Comparison of ENCODE assay signal across 24 cellular contexts in the genomic region with DNA sequence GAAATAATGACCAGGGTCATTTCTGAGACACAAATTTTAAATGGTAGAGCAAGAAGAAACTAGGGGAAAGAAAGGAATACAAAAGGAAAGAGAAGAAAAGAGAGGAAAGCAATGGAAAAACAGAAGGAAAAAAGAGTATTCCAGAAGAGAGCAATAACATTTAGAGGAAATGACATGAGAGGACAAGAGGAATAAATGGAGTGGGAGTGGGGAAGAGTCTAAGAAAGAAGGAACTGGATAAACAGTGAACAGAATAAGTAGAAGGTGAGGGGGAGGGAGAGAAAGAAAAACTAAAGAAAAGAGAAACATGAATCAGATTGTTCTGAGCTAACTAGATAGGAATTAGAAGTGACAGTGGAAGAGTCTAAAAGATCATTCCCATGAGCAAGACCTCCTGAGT. TPM values are rescaled to one million over a fixed set of nuclear protein-coding genes. Genes with fewer than 3 reads are reported as not detected.
DNase-seq lines count a peak whose midpoint lies in the region; ATAC-seq and TF ChIP-seq lines count a peak whose summit lies in the region.
"Had no signal": no experiment of that assay in that cellular context is flagged by ENCODE, and none has a peak within 500 bp of the region (broad histone marks: within the 10 kb centered on the region; RNA-seq: fewer than 3 reads in every experiment).

No MANE protein-coding gene starts in this region.

- no peaks in the 10 kb centered on the region for H4K20me1 ChIP-seq in mammary epithelial cell (ENCODE audit: insufficient read depth, low read length)
- no peaks in the 10 kb centered on the region for H4K20me1 ChIP-seq in OCI-LY7 (ENCODE audit: insufficient read depth, low read length)

- H3K9ac ChIP-seq in mammary epithelial cell (ENCODE audit: insufficient read depth, low read length) = no peak overlapping the region

- intact Hi-C loops in MCF 10A (cut with micrococcal nuclease) = no loop called here
- intact Hi-C loops in mammary epithelial cell (cut with micrococcal nuclease) = no loop called here
- intact Hi-C loops in OCI-LY7 (cut with micrococcal nuclease; ENCODE audit: unreplicated experiment) = no loop called here

- TF ChIP-seq CTCF in MCF 10A (IDR thresholded peaks at IDR 0.05; ENCODE audit: unreplicated experiment) = no peak
- TF ChIP-seq CTCF in mammary epithelial cell (conservative IDR thresholded peaks at IDR 0.05 in 1 of 2, IDR thresholded peaks at IDR 0.05 in 1 of 2; ENCODE audit: extremely low read depth in 1 of 2, insufficient read depth in 1 of 2, low read depth in 1 of 2, low read length in 2 of 2) = no peak
- no peak for TF ChIP-seq CTCF in OCI-LY7 (conservative IDR thresholded peaks at IDR 0.05; ENCODE audit: low read length)

- in situ Hi-C loops in mammary epithelial cell (cut with MboI; ENCODE audit: low sequenced_read_pairs in 2 of 2) = no loop called here

- no peaks in the 10 kb centered on the region for H3K36me3 ChIP-seq in mammary epithelial cell (ENCODE audit: insufficient read depth, low read length)
- no peaks in the 10 kb centered on the region for H3K36me3 ChIP-seq in OCI-LY7 (ENCODE audit: insufficient read depth, low read length)
- H3K36me3 ChIP-seq: BE2C, gastrocnemius medialis, SJCRH30 had no signal

- no peak for DNase-seq in MCF 10A (ENCODE audit: unreplicated experiment)
- no peak for DNase-seq in mammary epithelial cell
- no peak for DNase-seq in OCI-LY7 (ENCODE audit: low spot score)
- peak; percentile 30 for DNase-seq in hepatic stellate cell (ENCODE audit: low spot score)
- DNase-seq in islet precursor cell = no peak
- DNase-seq: activated CD4-positive, alpha-beta T cell treated with anti-CD3 and anti-CD28 coated beads for 4 hours; activated naive CD4-positive, alpha-beta T cell treated with anti-CD3 and anti-CD28 coated beads, Interleukin-2, amount 10 ng/mL, durations not matched to agents 7 days and 5 days; activated T-cell treated with anti-CD3 and anti-CD28 coated beads, Interleukin-2, amount 50 U/mL, for 72 hours; BE2C; COR-L47; DMS79; gastrocnemius medialis; NCI-H2029 treated with DMSO at 0.1 percent for 48 hours; NCI-H774; posterior cingulate gyrus; SJCRH30 had no signal

- POLR2A ChIA-PET in MCF 10A (lab: Yijun Ruan, JAX) (no interaction called here), OCI-LY7 (lab: Charles Lee) (interaction anchor here (0.7 to 12.4 kb wide), 13 partner anchors 9 to 180 kb away, joined by 4 to 228 read pairs (median 15); a partner anchor contains a TSS)

- H3K4me2 ChIP-seq in mammary epithelial cell (ENCODE audit: insufficient read depth, low read depth, low read length) (no peak overlapping the region), OCI-LY7 (ENCODE audit: low read length) (peak overlapping the region; percentile 85)
- H3K4me2 ChIP-seq: A549 had no signal

- no peaks in the 10 kb centered on the region for H3K9me3 Mint-ChIP-seq in MCF 10A (ENCODE audit: unreplicated experiment)
- H3K9me3 Mint-ChIP-seq: activated naive CD4-positive, alpha-beta T cell treated with anti-CD3 and anti-CD28 coated beads, Interleukin-2, amount 10 ng/mL, durations not matched to agents 7 days and 5 days; activated T-cell treated with anti-CD3 and anti-CD28 coated beads, Interleukin-2, amount 50 U/mL, for 72 hours; H9; nephron progenitor cell had no signal

- H2AFZ ChIP-seq in mammary epithelial cell (ENCODE audit: low read depth, low read length) = no peak overlapping the region
- peak overlapping the region; percentile 12; the same call in 1 of the 2 replicates for H2AFZ ChIP-seq in OCI-LY7 (ENCODE audit: low read length)

- BruUV-seq in MCF 10A (replicated peaks; lab: Mats Ljungman, UMichigan) (no TSS peak), mammary epithelial cell (replicated peaks; lab: Mats Ljungman, UMichigan) (no TSS peak), OCI-LY7 (replicated peaks; lab: Mats Ljungman, UMichigan) (no TSS peak)

- ATAC-seq in SK-N-SH treated with all-trans-retinoic acid at 6 μM for 48 hours = no peak
- no peak for ATAC-seq in GM18519 (IDR thresholded peaks at IDR 0.05; ENCODE audit: low FRiP score, unreplicated experiment)
- no peak for ATAC-seq in GM21367 (IDR thresholded peaks at IDR 0.05; ENCODE audit: unreplicated experiment)
- ATAC-seq: activated T-cell treated with anti-CD3 and anti-CD28 coated beads, Interleukin-2, amount 50 U/mL, for 72 hours; gastrocnemius medialis; GM12878; Panc1 had no signal

- peaks cover 7% of the 10 kb centered on the region for H3K4me1 Mint-ChIP-seq in MCF 10A (ENCODE audit: insufficient read depth, unreplicated experiment)
- H3K4me1 Mint-ChIP-seq: activated naive CD4-positive, alpha-beta T cell treated with anti-CD3 and anti-CD28 coated beads, Interleukin-2, amount 10 ng/mL, durations not matched to agents 7 days and 5 days had no signal

- CTCF ChIA-PET in MCF 10A (lab: Yijun Ruan, JAX) (interaction anchor here (1.6 kb wide), 1 partner anchor 54 kb away, joined by 4 read pairs; no protein-coding TSS in a partner anchor), mammary epithelial cell (lab: Charles Lee; ENCODE audit: low non-redundant PET) (no interaction called here), OCI-LY7 (lab: Charles Lee; ENCODE audit: unreplicated experiment) (interaction anchor here (0.6 to 3.7 kb wide), 7 partner anchors 10 to 29 kb away, joined by 3 to 21 read pairs (median 5); no protein-coding TSS in a partner anchor)

- no peaks in the 10 kb centered on the region for H3K27me3 Mint-ChIP-seq in MCF 10A (ENCODE audit: insufficient read depth, unreplicated experiment)
- H3K27me3 Mint-ChIP-seq: activated naive CD4-positive, alpha-beta T cell treated with anti-CD3 and anti-CD28 coated beads, Interleukin-2, amount 10 ng/mL, durations not matched to agents 7 days and 5 days had no signal

- no peaks in the 10 kb centered on the region for H3K4me1 ChIP-seq in mammary epithelial cell (ENCODE audit: insufficient read depth, low read length)
- H3K4me1 ChIP-seq in OCI-LY7 (ENCODE audit: insufficient read depth, low read length, poor library complexity, severe bottlenecking) = peaks cover 87% of the 10 kb centered on the region
- H3K4me1 ChIP-seq: A549, BE2C, SJCRH30 had no signal

- H3K36me3 Mint-ChIP-seq in MCF 10A (ENCODE audit: insufficient read depth, unreplicated experiment) = no peaks in the 10 kb centered on the region
- H3K36me3 Mint-ChIP-seq: activated naive CD4-positive, alpha-beta T cell treated with anti-CD3 and anti-CD28 coated beads, Interleukin-2, amount 10 ng/mL, durations not matched to agents 7 days and 5 days had no signal

- H3K27ac Mint-ChIP-seq in MCF 10A (ENCODE audit: low read depth, unreplicated experiment) = peak overlapping the region; percentile 18
- H3K27ac Mint-ChIP-seq: activated naive CD4-positive, alpha-beta T cell treated with anti-CD3 and anti-CD28 coated beads, Interleukin-2, amount 10 ng/mL, durations not matched to agents 7 days and 5 days; activated T-cell treated with anti-CD3 and anti-CD28 coated beads, Interleukin-2, amount 50 U/mL, for 72 hours; nephron progenitor cell had no signal

- dilution Hi-C loops in mammary epithelial cell (cut with HindIII; ENCODE audit: low sequenced_read_pairs) = no loop called here

- H3K27ac ChIP-seq in mammary epithelial cell (ENCODE audit: insufficient read depth, low read depth, low read length) = no peak overlapping the region
- peak overlapping the region; percentile 98 for H3K27ac ChIP-seq in OCI-LY7 (ENCODE audit: low read depth, low read length, poor library complexity, severe bottlenecking)
- H3K27ac ChIP-seq: A549, gastrocnemius medialis, SJCRH30 had no signal

- peaks cover 11% of the 10 kb centered on the region for H3K79me2 ChIP-seq in mammary epithelial cell (ENCODE audit: insufficient read depth, low read length)
- peaks cover 12% of the 10 kb centered on the region; the same call in 1 of the 2 replicates for H3K79me2 ChIP-seq in OCI-LY7 (ENCODE audit: insufficient read depth, low read depth, low read length)

- no peaks in the 10 kb centered on the region for H3K27me3 ChIP-seq in mammary epithelial cell (ENCODE audit: insufficient read depth, low read length)
- H3K27me3 ChIP-seq: BE2C, gastrocnemius medialis, SJCRH30 had no signal

- no peak overlapping the region for H3K4me3 ChIP-seq in mammary epithelial cell (replicated peaks in 1 of 3; ENCODE audit: insufficient read depth in 1 of 3, low read depth in 2 of 3, low read length in 3 of 3)
- peak overlapping the region; percentile 60 for H3K4me3 ChIP-seq in OCI-LY7 (ENCODE audit: low read depth, low read length, poor library complexity, severe bottlenecking)
- H3K4me3 ChIP-seq: A549, gastrocnemius medialis, GM12878, SJCRH30 had no signal

- no peaks in the 10 kb centered on the region for H3K9me2 ChIP-seq in OCI-LY7 (ENCODE audit: insufficient read depth, low read length)

- H3K9me3 ChIP-seq in mammary epithelial cell (replicated peaks; ENCODE audit: insufficient read depth, low read length) (no peaks in the 10 kb centered on the region), OCI-LY7 (ENCODE audit: low read length) (no peaks in the 10 kb centered on the region)
- H3K9me3 ChIP-seq: A549, BE2C, gastrocnemius medialis, SJCRH30 had no signal

- H3K4me3 Mint-ChIP-seq in MCF 10A (ENCODE audit: unreplicated experiment) = no peak overlapping the region
- H3K4me3 Mint-ChIP-seq: activated naive CD4-positive, alpha-beta T cell treated with anti-CD3 and anti-CD28 coated beads, Interleukin-2, amount 10 ng/mL, durations not matched to agents 7 days and 5 days; activated T-cell treated with anti-CD3 and anti-CD28 coated beads, Interleukin-2, amount 50 U/mL, for 72 hours; H9; nephron progenitor cell had no signal

TF ChIP-seq in SK-N-SH treated with all-trans-retinoic acid at 6 μM for 48 hours, 23 proteins besides CTCF, POLR2A, EP300 and RAD21 (continues in another document):
- TF ChIP-seq ZFP3 (CRISPR knock-in tag; IDR thresholded peaks at IDR 0.05) (no peak), GLIS3 (CRISPR knock-in tag; IDR thresholded peaks at IDR 0.05) (no peak), ARNTL (CRISPR knock-in tag; IDR thresholded peaks at IDR 0.05; ENCODE audit: borderline replicate concordance, low read depth) (no peak)
- TF ChIP-seq, protein P1, sequence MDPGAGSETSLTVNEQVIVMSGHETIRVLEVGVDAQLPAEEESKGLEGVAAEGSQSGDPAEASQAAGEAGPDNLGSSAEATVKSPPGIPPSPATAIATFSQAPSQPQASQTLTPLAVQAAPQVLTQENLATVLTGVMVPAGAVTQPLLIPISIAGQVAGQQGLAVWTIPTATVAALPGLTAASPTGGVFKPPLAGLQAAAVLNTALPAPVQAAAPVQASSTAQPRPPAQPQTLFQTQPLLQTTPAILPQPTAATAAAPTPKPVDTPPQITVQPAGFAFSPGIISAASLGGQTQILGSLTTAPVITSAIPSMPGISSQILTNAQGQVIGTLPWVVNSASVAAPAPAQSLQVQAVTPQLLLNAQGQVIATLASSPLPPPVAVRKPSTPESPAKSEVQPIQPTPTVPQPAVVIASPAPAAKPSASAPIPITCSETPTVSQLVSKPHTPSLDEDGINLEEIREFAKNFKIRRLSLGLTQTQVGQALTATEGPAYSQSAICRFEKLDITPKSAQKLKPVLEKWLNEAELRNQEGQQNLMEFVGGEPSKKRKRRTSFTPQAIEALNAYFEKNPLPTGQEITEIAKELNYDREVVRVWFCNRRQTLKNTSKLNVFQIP (CRISPR knock-in tag; IDR thresholded peaks at IDR 0.05; ENCODE audit: borderline replicate concordance, low read depth) = no peak

RNA-seq across cellular contexts. Expression of a gene that starts 28.4 kb away (rescaled TPM):
- total RNA-seq in MCF 10A (2022) (5.1 and 5.6 TPM in 2 replicates), mammary epithelial cell (1 to 10 TPM; 6.5 to 6.6 TPM), OCI-LY7 (2022) (59.2 and 60.6 TPM in 2 replicates)
- 6.3 TPM for polyA plus RNA-seq in mammary epithelial cell
- polyA minus RNA-seq in mammary epithelial cell = 80.9 TPM
- total RNA-seq in OCI-LY7 (2014; rRNA removed; shearing (Covaris generic)) = 28.7 and 29.8 TPM in 2 replicates
